ENCODE assay signal across 12 cellular contexts in genomic region chr9:124735121-124735520, GRCh38. TPM values are rescaled to one million over a fixed set of nuclear protein-coding genes. Genes with fewer than 3 reads are reported as not detected.
A peak's percentile ranks its signal among the peaks of the same experiment; 100 is the strongest.
DNase-seq lines count a peak whose midpoint lies in the region; ATAC-seq, FAIRE-seq and TF ChIP-seq lines count a peak whose summit lies in the region.
"Had no signal": no experiment of that assay in that cellular context is flagged by ENCODE, and none has a peak within 500 bp of the region (broad histone marks: within the 10 kb centered on the region; RNA-seq: fewer than 3 reads in every experiment).

No MANE protein-coding gene starts in this region.

- peak overlapping the region; percentile 56 for H3K27ac ChIP-seq in cardiac muscle cell
- no peak overlapping the region for H3K27ac ChIP-seq in right atrium auricular region
- H3K27ac ChIP-seq: BLaER1 treated with 17β-estradiol and CSF1 and Interleukin-3, amounts not matched to agents 10 nM and 100 nM; KMS-11; neutrophil had no signal

- H3K9me3 ChIP-seq in cardiac muscle cell (ENCODE audit: low read depth) = no peaks in the 10 kb centered on the region
- no peaks in the 10 kb centered on the region for H3K9me3 ChIP-seq in right atrium auricular region
- H3K9me3 ChIP-seq: neutrophil had no signal

- no peaks in the 10 kb centered on the region for H3K36me3 Mint-ChIP-seq in activated T-helper 17 cell treated with anti-CD3 and anti-CD28 coated beads, Interleukin-2, amount 50 U/mL, for 72 hours (ENCODE audit: low read depth)

- peaks cover 11% of the 10 kb centered on the region for H3K27me3 Mint-ChIP-seq in activated T-helper 17 cell treated with anti-CD3 and anti-CD28 coated beads, Interleukin-2, amount 50 U/mL, for 72 hours

- DNase-seq in cardiac muscle cell (ENCODE audit: low read depth in 1 of 2, low spot score in 1 of 2) (peak; percentile 56 to 63), right atrium auricular region (ENCODE audit: low spot score) (no peak), hepatic stellate cell (ENCODE audit: low spot score) (peak; percentile 33), urothelium cell line (ENCODE audit: low spot score) (peak; percentile 51), posterior vena cava (ENCODE audit: low spot score) (no peak)

- H3K4me3 Mint-ChIP-seq in activated T-helper 17 cell treated with anti-CD3 and anti-CD28 coated beads, Interleukin-2, amount 50 U/mL, for 72 hours = no peak overlapping the region

- no peaks in the 10 kb centered on the region for H3K9me3 Mint-ChIP-seq in activated T-helper 17 cell treated with anti-CD3 and anti-CD28 coated beads, Interleukin-2, amount 50 U/mL, for 72 hours

- H3K4me1 ChIP-seq in cardiac muscle cell (ENCODE audit: low read depth) (peaks cover 12% of the 10 kb centered on the region), right atrium auricular region (peaks cover 0 to 18% of the 10 kb centered on the region in 2 donors)

- H3K36me3 ChIP-seq in cardiac muscle cell (peaks cover 9% of the 10 kb centered on the region), right atrium auricular region (no peaks in the 10 kb centered on the region)

- H3K27ac Mint-ChIP-seq in activated T-helper 17 cell treated with anti-CD3 and anti-CD28 coated beads, Interleukin-2, amount 50 U/mL, for 72 hours = peak overlapping the region; percentile 1

- intact Hi-C loops in posterior vena cava (cut with DNase I) = no loop called here

- peak; percentile 87 for ATAC-seq in activated T-helper 17 cell treated with anti-CD3 and anti-CD28 coated beads, Interleukin-2, amount 50 U/mL, for 72 hours (replicated peaks)
- no peak for ATAC-seq in HG03175 (IDR thresholded peaks at IDR 0.05; ENCODE audit: unreplicated experiment)
- no peak for ATAC-seq in HG03457 (IDR thresholded peaks at IDR 0.05; ENCODE audit: unreplicated experiment)

- FAIRE-seq in urothelium cell line (lab: Jason Lieb, UNC) = no peak
- FAIRE-seq: frontal cortex had no signal

- H3K27me3 ChIP-seq in cardiac muscle cell = no peaks in the 10 kb centered on the region
- no peaks in the 10 kb centered on the region for H3K27me3 ChIP-seq in right atrium auricular region
- H3K27me3 ChIP-seq: BLaER1 treated with 17β-estradiol and CSF1 and Interleukin-3, amounts not matched to agents 10 nM and 100 nM; neutrophil had no signal

- H3K4me3 ChIP-seq in cardiac muscle cell = no peak overlapping the region
- no peak overlapping the region for H3K4me3 ChIP-seq in right atrium auricular region
- H3K4me3 ChIP-seq: BLaER1 treated with 17β-estradiol and CSF1 and Interleukin-3, amounts not matched to agents 10 nM and 100 nM had no signal

- peaks cover 3% of the 10 kb centered on the region for H3K4me1 Mint-ChIP-seq in activated T-helper 17 cell treated with anti-CD3 and anti-CD28 coated beads, Interleukin-2, amount 50 U/mL, for 72 hours

- TF ChIP-seq CTCF in cardiac muscle cell (IDR thresholded peaks at IDR 0.05; ENCODE audit: low read depth, low read length) (no peak), right atrium auricular region (IDR thresholded peaks at IDR 0.05) (no peak)

RNA-seq across cellular contexts. Expression of gene NR6A1, which starts 36.0 kb away (rescaled TPM):
- total RNA-seq in cardiac muscle cell (12.8 and 19.8 TPM in 2 replicates), right atrium auricular region (1 to 10 TPM; 1.9 to 2.6 TPM), posterior vena cava (under 1 TPM; 0.23 to 0.76 TPM)
- 3.2 and 5.8 TPM in 2 replicates for polyA plus RNA-seq in cardiac muscle cell
- 1 to 10 TPM in 1 of 2 donors, under 1 TPM in 1; 0.98 to 1.2 TPM for total RNA-seq in activated T-helper 17 cell treated with anti-CD3 and anti-CD28 coated beads, Interleukin-2, amount 50 U/mL, for 72 hours

RNA-seq across cellular contexts. Expression of gene OLFML2A, which starts 41.8 kb away (rescaled TPM):
- 4.7 and 10.7 TPM in 2 replicates for total RNA-seq in cardiac muscle cell
- polyA plus RNA-seq in cardiac muscle cell = 2.6 and 3.4 TPM in 2 replicates
- 10 to 100 TPM; 41.2 to 53.2 TPM for total RNA-seq in right atrium auricular region
- total RNA-seq in activated T-helper 17 cell treated with anti-CD3 and anti-CD28 coated beads, Interleukin-2, amount 50 U/mL, for 72 hours = not detected
- total RNA-seq in posterior vena cava = 1 to 10 TPM; 7.8 to 9.1 TPM

Comparison
In these comparisons a context has a peak if more than half of its experiments do, and no peak if none do; other contexts are left out.
1. DNase-seq: peak in cardiac muscle cell (2 of 2), hepatic stellate cell (single experiment) and urothelium cell line (single experiment); none in right atrium auricular region (single experiment) and posterior vena cava (single experiment).